ENCODE assay signal across 1 cellular context in the genomic region with DNA sequence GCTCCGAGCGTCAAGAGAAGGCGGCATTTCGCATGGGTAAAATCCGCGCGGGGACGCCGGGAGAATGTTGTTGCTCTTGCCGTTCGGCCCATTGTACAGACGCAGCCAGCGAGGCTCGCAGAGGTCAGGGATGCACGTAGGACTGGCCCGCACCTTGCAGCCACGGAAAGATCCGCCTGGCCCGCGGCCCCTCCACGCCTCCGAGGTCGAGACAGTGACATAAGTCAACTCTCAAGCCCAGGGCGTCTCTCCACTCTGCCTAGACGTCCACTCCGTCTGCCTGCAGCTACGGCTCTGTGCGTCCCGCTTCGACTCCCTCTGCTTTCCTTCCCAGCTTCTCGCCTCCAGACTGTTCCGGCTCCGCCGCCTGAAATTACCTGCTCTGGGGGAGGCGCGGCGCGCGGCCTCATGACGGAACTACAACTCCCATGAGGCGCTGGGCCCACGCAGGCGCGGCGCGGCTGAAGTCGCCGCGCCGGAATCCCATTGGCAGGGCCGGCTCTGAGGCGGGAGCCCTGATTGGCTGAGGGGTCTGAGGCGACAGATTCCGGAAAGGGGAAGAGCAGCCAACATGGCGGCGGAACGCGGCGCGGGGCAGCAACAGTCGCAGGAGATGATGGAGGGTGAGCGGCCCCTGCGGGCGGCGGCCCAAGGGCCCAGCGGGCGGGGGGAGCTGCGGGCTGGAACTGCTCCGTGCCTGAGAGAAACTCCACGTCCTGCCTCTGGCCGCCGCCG.
A peak's percentile ranks its signal among the peaks of the same experiment; 100 is the strongest.
TF ChIP-seq lines count a peak whose summit lies in the region.

A gene with protein sequence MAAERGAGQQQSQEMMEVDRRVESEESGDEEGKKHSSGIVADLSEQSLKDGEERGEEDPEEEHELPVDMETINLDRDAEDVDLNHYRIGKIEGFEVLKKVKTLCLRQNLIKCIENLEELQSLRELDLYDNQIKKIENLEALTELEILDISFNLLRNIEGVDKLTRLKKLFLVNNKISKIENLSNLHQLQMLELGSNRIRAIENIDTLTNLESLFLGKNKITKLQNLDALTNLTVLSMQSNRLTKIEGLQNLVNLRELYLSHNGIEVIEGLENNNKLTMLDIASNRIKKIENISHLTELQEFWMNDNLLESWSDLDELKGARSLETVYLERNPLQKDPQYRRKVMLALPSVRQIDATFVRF (plus strand): TSS at position 543 of the 735 bp plus-strand sequence. CDS start 29 bp downstream, at position 572.

TF ChIP-seq in HepG2, 621 proteins besides CTCF, POLR2A, EP300 and RAD21 (continued from another document and continues in another):
- peak; percentile 38; the same call in 1 of the 2 replicates for TF ChIP-seq ZNF710 (CRISPR knock-in tag; IDR thresholded peaks at IDR 0.05; ENCODE audit: borderline replicate concordance)
- TF ChIP-seq TEF (CRISPR knock-in tag; IDR thresholded peaks at IDR 0.05): no peak
- TF ChIP-seq ZNF335 (CRISPR knock-in tag; IDR thresholded peaks at IDR 0.05): peak; percentile 39; the same call in 1 of the 2 replicates
- no peak for TF ChIP-seq ZNF510 (CRISPR knock-in tag; IDR thresholded peaks at IDR 0.05; ENCODE audit: low read depth)
- TF ChIP-seq POLR2AphosphoS5 (IDR thresholded peaks at IDR 0.05; ENCODE audit: low read depth, low read length): peak; percentile 81
- no peak for TF ChIP-seq ZNF781 (CRISPR knock-in tag; IDR thresholded peaks at IDR 0.05; ENCODE audit: borderline replicate concordance, not compliant biosample characterization)
- TF ChIP-seq, protein P1, sequence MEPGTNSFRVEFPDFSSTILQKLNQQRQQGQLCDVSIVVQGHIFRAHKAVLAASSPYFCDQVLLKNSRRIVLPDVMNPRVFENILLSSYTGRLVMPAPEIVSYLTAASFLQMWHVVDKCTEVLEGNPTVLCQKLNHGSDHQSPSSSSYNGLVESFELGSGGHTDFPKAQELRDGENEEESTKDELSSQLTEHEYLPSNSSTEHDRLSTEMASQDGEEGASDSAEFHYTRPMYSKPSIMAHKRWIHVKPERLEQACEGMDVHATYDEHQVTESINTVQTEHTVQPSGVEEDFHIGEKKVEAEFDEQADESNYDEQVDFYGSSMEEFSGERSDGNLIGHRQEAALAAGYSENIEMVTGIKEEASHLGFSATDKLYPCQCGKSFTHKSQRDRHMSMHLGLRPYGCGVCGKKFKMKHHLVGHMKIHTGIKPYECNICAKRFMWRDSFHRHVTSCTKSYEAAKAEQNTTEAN (CRISPR knock-in tag; conservative IDR thresholded peaks at IDR 0.05): no peak; the same call in 1 of the 2 replicates
- TF ChIP-seq, protein P2, sequence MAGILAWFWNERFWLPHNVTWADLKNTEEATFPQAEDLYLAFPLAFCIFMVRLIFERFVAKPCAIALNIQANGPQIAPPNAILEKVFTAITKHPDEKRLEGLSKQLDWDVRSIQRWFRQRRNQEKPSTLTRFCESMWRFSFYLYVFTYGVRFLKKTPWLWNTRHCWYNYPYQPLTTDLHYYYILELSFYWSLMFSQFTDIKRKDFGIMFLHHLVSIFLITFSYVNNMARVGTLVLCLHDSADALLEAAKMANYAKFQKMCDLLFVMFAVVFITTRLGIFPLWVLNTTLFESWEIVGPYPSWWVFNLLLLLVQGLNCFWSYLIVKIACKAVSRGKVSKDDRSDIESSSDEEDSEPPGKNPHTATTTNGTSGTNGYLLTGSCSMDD (CRISPR knock-in tag; IDR thresholded peaks at IDR 0.05): no peak
- no peak for TF ChIP-seq ZNF709 (CRISPR knock-in tag; IDR thresholded peaks at IDR 0.05)
- no peak; the same call in 1 of the 2 replicates for TF ChIP-seq ZBTB34 (CRISPR knock-in tag; IDR thresholded peaks at IDR 0.05)
- no peak for TF ChIP-seq IKZF1 (IDR thresholded peaks at IDR 0.05)
- TF ChIP-seq TP53 (CRISPR knock-in tag; conservative IDR thresholded peaks at IDR 0.05): peak; percentile 46; the same call in 1 of the 2 replicates
- TF ChIP-seq KDM1A (CRISPR knock-in tag; IDR thresholded peaks at IDR 0.05): peak; percentile 97
- TF ChIP-seq GZF1 (CRISPR knock-in tag; IDR thresholded peaks at IDR 0.05): no peak
- TF ChIP-seq, protein P3, sequence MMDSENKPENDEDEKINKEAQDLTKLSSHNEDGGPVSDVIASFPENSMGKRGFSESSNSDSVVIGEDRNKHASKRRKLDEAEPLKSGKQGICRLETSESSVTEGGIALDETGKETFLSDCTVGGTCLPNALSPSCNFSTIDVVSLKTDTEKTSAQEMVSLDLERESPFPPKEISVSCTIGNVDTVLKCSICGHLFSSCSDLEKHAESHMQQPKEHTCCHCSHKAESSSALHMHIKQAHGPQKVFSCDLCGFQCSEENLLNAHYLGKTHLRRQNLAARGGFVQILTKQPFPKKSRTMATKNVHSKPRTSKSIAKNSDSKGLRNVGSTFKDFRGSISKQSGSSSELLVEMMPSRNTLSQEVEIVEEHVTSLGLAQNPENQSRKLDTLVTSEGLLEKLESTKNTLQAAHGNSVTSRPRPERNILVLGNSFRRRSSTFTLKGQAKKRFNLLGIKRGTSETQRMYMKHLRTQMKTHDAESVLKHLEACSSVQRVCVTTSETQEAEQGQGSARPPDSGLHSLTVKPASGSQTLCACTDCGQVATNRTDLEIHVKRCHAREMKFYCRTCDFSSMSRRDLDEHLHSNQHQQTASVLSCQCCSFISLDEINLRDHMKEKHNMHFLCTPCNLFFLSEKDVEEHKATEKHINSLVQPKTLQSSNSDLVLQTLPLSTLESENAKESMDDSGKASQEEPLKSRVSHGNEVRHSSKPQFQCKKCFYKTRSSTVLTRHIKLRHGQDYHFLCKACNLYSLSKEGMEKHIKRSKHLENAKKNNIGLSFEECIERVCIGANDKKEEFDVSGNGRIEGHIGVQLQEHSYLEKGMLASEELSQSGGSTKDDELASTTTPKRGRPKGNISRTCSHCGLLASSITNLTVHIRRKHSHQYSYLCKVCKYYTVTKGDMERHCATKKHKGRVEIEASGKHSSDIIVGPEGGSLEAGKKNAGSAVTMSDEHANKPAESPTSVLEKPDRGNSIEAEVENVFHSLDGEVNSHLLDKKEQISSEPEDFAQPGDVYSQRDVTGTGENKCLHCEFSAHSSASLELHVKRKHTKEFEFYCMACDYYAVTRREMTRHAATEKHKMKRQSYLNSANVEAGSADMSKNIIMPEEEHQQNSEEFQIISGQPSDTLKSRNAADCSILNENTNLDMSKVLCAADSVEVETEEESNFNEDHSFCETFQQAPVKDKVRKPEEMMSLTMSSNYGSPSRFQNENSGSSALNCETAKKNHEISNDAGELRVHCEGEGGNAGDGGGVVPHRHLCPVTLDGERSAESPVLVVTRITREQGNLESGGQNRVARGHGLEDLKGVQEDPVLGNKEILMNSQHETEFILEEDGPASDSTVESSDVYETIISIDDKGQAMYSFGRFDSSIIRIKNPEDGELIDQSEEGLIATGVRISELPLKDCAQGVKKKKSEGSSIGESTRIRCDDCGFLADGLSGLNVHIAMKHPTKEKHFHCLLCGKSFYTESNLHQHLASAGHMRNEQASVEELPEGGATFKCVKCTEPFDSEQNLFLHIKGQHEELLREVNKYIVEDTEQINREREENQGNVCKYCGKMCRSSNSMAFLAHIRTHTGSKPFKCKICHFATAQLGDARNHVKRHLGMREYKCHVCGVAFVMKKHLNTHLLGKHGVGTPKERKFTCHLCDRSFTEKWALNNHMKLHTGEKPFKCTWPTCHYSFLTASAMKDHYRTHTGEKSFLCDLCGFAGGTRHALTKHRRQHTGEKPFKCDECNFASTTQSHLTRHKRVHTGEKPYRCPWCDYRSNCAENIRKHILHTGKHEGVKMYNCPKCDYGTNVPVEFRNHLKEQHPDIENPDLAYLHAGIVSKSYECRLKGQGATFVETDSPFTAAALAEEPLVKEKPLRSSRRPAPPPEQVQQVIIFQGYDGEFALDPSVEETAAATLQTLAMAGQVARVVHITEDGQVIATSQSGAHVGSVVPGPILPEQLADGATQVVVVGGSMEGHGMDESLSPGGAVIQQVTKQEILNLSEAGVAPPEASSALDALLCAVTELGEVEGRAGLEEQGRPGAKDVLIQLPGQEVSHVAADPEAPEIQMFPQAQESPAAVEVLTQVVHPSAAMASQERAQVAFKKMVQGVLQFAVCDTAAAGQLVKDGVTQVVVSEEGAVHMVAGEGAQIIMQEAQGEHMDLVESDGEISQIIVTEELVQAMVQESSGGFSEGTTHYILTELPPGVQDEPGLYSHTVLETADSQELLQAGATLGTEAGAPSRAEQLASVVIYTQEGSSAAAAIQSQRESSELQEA (CRISPR knock-in tag; IDR thresholded peaks at IDR 0.05; ENCODE audit: not compliant biosample characterization): no peak
- peak; percentile 78 for TF ChIP-seq KDM2A (CRISPR knock-in tag; IDR thresholded peaks at IDR 0.05; ENCODE audit: borderline replicate concordance, low read depth)
- TF ChIP-seq PAF1 (CRISPR knock-in tag; IDR thresholded peaks at IDR 0.05): no peak
- TF ChIP-seq SATB2 (CRISPR knock-in tag; IDR thresholded peaks at IDR 0.05): no peak
- peak; percentile 33; the same call in 1 of the 2 replicates for TF ChIP-seq FOXK1 (CRISPR knock-in tag; IDR thresholded peaks at IDR 0.05; ENCODE audit: borderline replicate concordance, low read depth)
- TF ChIP-seq, protein P4, sequence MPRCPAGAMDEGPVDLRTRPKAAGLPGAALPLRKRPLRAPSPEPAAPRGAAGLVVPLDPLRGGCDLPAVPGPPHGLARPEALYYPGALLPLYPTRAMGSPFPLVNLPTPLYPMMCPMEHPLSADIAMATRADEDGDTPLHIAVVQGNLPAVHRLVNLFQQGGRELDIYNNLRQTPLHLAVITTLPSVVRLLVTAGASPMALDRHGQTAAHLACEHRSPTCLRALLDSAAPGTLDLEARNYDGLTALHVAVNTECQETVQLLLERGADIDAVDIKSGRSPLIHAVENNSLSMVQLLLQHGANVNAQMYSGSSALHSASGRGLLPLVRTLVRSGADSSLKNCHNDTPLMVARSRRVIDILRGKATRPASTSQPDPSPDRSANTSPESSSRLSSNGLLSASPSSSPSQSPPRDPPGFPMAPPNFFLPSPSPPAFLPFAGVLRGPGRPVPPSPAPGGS (CRISPR knock-in tag; IDR thresholded peaks at IDR 0.05): peak; percentile 9; the same call in 1 of the 2 replicates
- TF ChIP-seq ZNF607 (CRISPR knock-in tag; IDR thresholded peaks at IDR 0.05; ENCODE audit: borderline replicate concordance): no peak
- TF ChIP-seq DPF2 (CRISPR knock-in tag; IDR thresholded peaks at IDR 0.05; ENCODE audit: borderline replicate concordance, low read depth): no peak
- TF ChIP-seq ZNF333 (CRISPR knock-in tag; IDR thresholded peaks at IDR 0.05; ENCODE audit: borderline replicate concordance): 0 out of 2 replicates have a peak, but pooled peaks have one; percentile 50
- TF ChIP-seq, protein P5, sequence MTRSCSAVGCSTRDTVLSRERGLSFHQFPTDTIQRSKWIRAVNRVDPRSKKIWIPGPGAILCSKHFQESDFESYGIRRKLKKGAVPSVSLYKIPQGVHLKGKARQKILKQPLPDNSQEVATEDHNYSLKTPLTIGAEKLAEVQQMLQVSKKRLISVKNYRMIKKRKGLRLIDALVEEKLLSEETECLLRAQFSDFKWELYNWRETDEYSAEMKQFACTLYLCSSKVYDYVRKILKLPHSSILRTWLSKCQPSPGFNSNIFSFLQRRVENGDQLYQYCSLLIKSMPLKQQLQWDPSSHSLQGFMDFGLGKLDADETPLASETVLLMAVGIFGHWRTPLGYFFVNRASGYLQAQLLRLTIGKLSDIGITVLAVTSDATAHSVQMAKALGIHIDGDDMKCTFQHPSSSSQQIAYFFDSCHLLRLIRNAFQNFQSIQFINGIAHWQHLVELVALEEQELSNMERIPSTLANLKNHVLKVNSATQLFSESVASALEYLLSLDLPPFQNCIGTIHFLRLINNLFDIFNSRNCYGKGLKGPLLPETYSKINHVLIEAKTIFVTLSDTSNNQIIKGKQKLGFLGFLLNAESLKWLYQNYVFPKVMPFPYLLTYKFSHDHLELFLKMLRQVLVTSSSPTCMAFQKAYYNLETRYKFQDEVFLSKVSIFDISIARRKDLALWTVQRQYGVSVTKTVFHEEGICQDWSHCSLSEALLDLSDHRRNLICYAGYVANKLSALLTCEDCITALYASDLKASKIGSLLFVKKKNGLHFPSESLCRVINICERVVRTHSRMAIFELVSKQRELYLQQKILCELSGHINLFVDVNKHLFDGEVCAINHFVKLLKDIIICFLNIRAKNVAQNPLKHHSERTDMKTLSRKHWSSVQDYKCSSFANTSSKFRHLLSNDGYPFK (CRISPR knock-in tag; IDR thresholded peaks at IDR 0.05; ENCODE audit: borderline replicate concordance): peak; percentile 71; the same call in 1 of the 2 replicates
- no peak for TF ChIP-seq ZNF841 (CRISPR knock-in tag; IDR thresholded peaks at IDR 0.05; ENCODE audit: borderline replicate concordance)
- TF ChIP-seq KAT2B (IDR thresholded peaks at IDR 0.05; ENCODE audit: borderline replicate concordance, low read depth, low read length): no peak
- TF ChIP-seq, protein P6, sequence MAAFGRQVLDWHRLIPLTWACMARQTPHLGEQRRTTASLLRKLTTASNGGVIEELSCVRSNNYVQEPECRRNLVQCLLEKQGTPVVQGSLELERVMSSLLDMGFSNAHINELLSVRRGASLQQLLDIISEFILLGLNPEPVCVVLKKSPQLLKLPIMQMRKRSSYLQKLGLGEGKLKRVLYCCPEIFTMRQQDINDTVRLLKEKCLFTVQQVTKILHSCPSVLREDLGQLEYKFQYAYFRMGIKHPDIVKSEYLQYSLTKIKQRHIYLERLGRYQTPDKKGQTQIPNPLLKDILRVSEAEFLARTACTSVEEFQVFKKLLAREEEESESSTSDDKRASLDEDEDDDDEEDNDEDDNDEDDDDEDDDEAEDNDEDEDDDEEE (CRISPR knock-in tag; IDR thresholded peaks at IDR 0.05): no peak
